In genomic region chr1:107142370-107142668, GRCh38 we compare ENCODE assay signal across 13 cellular contexts. TPM values are rescaled to one million over a fixed set of nuclear protein-coding genes. Genes with fewer than 3 reads are reported as not detected.
A peak's percentile ranks its signal among the peaks of the same experiment; 100 is the strongest.
DNase-seq lines count a peak whose midpoint lies in the region; ATAC-seq, FAIRE-seq and TF ChIP-seq lines count a peak whose summit lies in the region.
"Had no signal": no experiment of that assay in that cellular context is flagged by ENCODE, and none has a peak within 500 bp of the region (broad histone marks: within the 10 kb centered on the region; RNA-seq: fewer than 3 reads in every experiment).

No MANE protein-coding gene starts in this region.

- H3K4me1 Mint-ChIP-seq in IgD-negative memory B cell = peaks cover 1 to 15% (median 6%) of the 10 kb centered on the region in 3 donors
- peaks cover 10 to 28% (median 25%) of the 10 kb centered on the region in 4 donors for H3K4me1 Mint-ChIP-seq in naive thymus-derived CD8-positive, alpha-beta T cell

- H3K9me3 Mint-ChIP-seq in IgD-negative memory B cell = no peaks in the 10 kb centered on the region
- H3K9me3 Mint-ChIP-seq in naive thymus-derived CD8-positive, alpha-beta T cell = no peaks in the 10 kb centered on the region

- no peaks in the 10 kb centered on the region for H3K36me3 Mint-ChIP-seq in IgD-negative memory B cell
- no peaks in the 10 kb centered on the region for H3K36me3 Mint-ChIP-seq in naive thymus-derived CD8-positive, alpha-beta T cell

- TF ChIP-seq CTCF in C4-2B (conservative IDR thresholded peaks at IDR 0.05) (peak; percentile 55), astrocyte of the spinal cord (IDR thresholded peaks at IDR 0.05; ENCODE audit: low read depth, low read length) (no peak), D721Med (IDR thresholded peaks at IDR 0.05; ENCODE audit: insufficient read depth, missing control alignments) (no peak)

- H3K27me3 Mint-ChIP-seq in IgD-negative memory B cell = peaks cover 6% of the 10 kb centered on the region
- H3K27me3 Mint-ChIP-seq in naive thymus-derived CD8-positive, alpha-beta T cell = peaks cover 29 to 60% (median 47%) of the 10 kb centered on the region in 5 donors

- H3K27ac ChIP-seq in C4-2B = no peak overlapping the region
- H3K27ac ChIP-seq: pancreas, thyroid gland had no signal

- H3K27ac Mint-ChIP-seq in IgD-negative memory B cell = peak overlapping the region in 1 of 3 donors; percentile 27
- no peak overlapping the region for H3K27ac Mint-ChIP-seq in naive thymus-derived CD8-positive, alpha-beta T cell

- H3K4me3 ChIP-seq in astrocyte of the spinal cord (ENCODE audit: low read depth, low read length) = peak overlapping the region; percentile 1

- POLR2A ChIA-PET in naive thymus-derived CD8-positive, alpha-beta T cell (lab: Charles Lee) = no interaction called here

- in situ Hi-C loops in astrocyte of the spinal cord (cut with HindIII; ENCODE audit: low sequenced_read_pairs) = no loop called here

- DNase-seq in astrocyte of the spinal cord (ENCODE audit: low read depth, low spot score) (no peak), medulla oblongata (ENCODE audit: extremely low spot score) (no peak), D721Med (ENCODE audit: insufficient read length, low spot score) (no peak)
- no peak for DNase-seq in naive thymus-derived CD8-positive, alpha-beta T cell
- DNase-seq: islet precursor cell; NCI-H524 treated with DMSO at 0.1 percent for 48 hours; pancreas; stimulated activated CD4-positive, alpha-beta T cell treated with anti-CD3 and anti-CD28 coated beads, Interleukin-4, amount 100 ng/mL, for 4 hours; thyroid gland had no signal

- peak overlapping the region; percentile 88 to 95 (median 92) for H3K4me3 Mint-ChIP-seq in IgD-negative memory B cell
- peak overlapping the region; percentile 72 to 92 (median 86) for H3K4me3 Mint-ChIP-seq in naive thymus-derived CD8-positive, alpha-beta T cell

- ATAC-seq in naive thymus-derived CD8-positive, alpha-beta T cell = no peak
- ATAC-seq in HG03439 (IDR thresholded peaks at IDR 0.05; ENCODE audit: unreplicated experiment) (no peak), HG02588 (IDR thresholded peaks at IDR 0.05; ENCODE audit: unreplicated experiment) (no peak)

- no peak for FAIRE-seq in D721Med (lab: Jason Lieb, UNC)

RNA-seq across cellular contexts. Expression of gene NTNG1, which starts 1.5 kb away (rescaled TPM):
- polyA plus RNA-seq in IgD-negative memory B cell = 6.5 TPM
- not detected for total RNA-seq in naive thymus-derived CD8-positive, alpha-beta T cell
- polyA plus RNA-seq in naive thymus-derived CD8-positive, alpha-beta T cell = not detected
